8 cellular contexts compared by ENCODE assay signal in genomic region chr6:110415297-110415916, GRCh38. TPM values are rescaled to one million over a fixed set of nuclear protein-coding genes. Genes with fewer than 3 reads are reported as not detected.
DNase-seq lines count a peak whose midpoint lies in the region; ATAC-seq and TF ChIP-seq lines count a peak whose summit lies in the region.

DDO (minus strand) TSS chr6:110415575; CDS start chr6:110413462, 2,113 bp downstream.

- H3K9me3 ChIP-seq in cardiac muscle cell (ENCODE audit: low read depth), result no peaks in the 10 kb centered on the region
- H3K9me3 ChIP-seq in prostate gland, result no peaks in the 10 kb centered on the region

- H3K36me3 ChIP-seq in cardiac muscle cell, result no peaks in the 10 kb centered on the region
- no peaks in the 10 kb centered on the region for H3K36me3 ChIP-seq in prostate gland

- ATAC-seq in HG02759 (IDR thresholded peaks at IDR 0.05; ENCODE audit: unreplicated experiment) (peak; percentile 47), GM19328 (IDR thresholded peaks at IDR 0.05; ENCODE audit: unreplicated experiment) (no peak), GM19452 (IDR thresholded peaks at IDR 0.05; ENCODE audit: unreplicated experiment) (no peak)

- H3K4me3 ChIP-seq in cardiac muscle cell (no peak within 1 kb of the TSS), prostate gland (peak within 1 kb of the TSS in 1 of 2 donors; percentile 20)

- 26% methylated on average over 10 of the region's 10 CpGs for WGBS in prostate gland

- H3K4me1 ChIP-seq in cardiac muscle cell (ENCODE audit: low read depth) (peaks cover 31% of the 10 kb centered on the region), prostate gland (replicated peaks) (no peaks in the 10 kb centered on the region)

- intact Hi-C loops in prostate gland (cut with DNase I), result no loop called here

- H3K27ac ChIP-seq in cardiac muscle cell (peak within 1 kb of the TSS; percentile 90), prostate gland (peak within 1 kb of the TSS; percentile 39 to 66)

- H3K27me3 ChIP-seq in cardiac muscle cell (no peaks in the 10 kb centered on the region), prostate gland (replicated peaks; ENCODE audit: insufficient read depth) (no peaks in the 10 kb centered on the region)

- DNase-seq in UCSD-AML1 (lab: John Stamatoyannopoulos, UW; ENCODE audit: unreplicated experiment), result peak; percentile 57
- DNase-seq in cardiac muscle cell (ENCODE audit: low read depth in 1 of 2, low spot score in 1 of 2), result peak; percentile 14 to 42
- DNase-seq in prostate gland (ENCODE audit: low spot score), result peak; percentile 79
- no peak for DNase-seq in epidermal melanocyte (ENCODE audit: insufficient read length, low spot score)
- no peak for DNase-seq in GM13976 (ENCODE audit: low spot score)

- TF ChIP-seq CTCF in cardiac muscle cell (IDR thresholded peaks at IDR 0.05; ENCODE audit: low read depth, low read length) (no peak), prostate gland (IDR thresholded peaks at IDR 0.05) (no peak), GM13976 (IDR thresholded peaks at IDR 0.05; ENCODE audit: borderline replicate concordance, control extremely low read depth, extremely low read depth, insufficient read depth, missing control alignments) (no peak)

- in situ Hi-C loops in GM13976 (cut with MboI; ENCODE audit: low sequenced_read_pairs, unreplicated experiment), result no loop called here

- TF ChIP-seq POLR2A in prostate gland (IDR thresholded peaks at IDR 0.05), result no peak

RNA-seq across cellular contexts. Expression of gene DDO, which starts in this region (rescaled TPM):
- total RNA-seq in cardiac muscle cell, result 0.27 and 0.32 TPM in 2 replicates
- polyA plus RNA-seq in cardiac muscle cell, result 0.56 TPM in 1 of 2 replicates, not detected in the other
- 1 to 10 TPM in 1 of 2 donors, under 1 TPM in 1; 0.41 to 2.1 TPM for total RNA-seq in prostate gland

Comparison
In these comparisons a context has a peak if more than half of its experiments do, and no peak if none do; other contexts are left out.
1. Peak in DNase-seq and H3K27ac ChIP-seq in cardiac muscle cell; RNA of the gene not detected or under 1 TPM.
2. DNase-seq: peak in UCSD-AML1 (single experiment) and prostate gland (single experiment); none in epidermal melanocyte (single experiment) and GM13976 (single experiment).